1 cellular context compared by ENCODE assay signal in genomic region chr3:184965639-184966430, GRCh38.
TF ChIP-seq lines count a peak whose summit lies in the region.

No MANE protein-coding gene starts in this region.

TF ChIP-seq in GM23338, 12 proteins besides CTCF, POLR2A, EP300 and RAD21 (continued from another document):
- no peak for TF ChIP-seq ZNF462 (CRISPR knock-in tag; IDR thresholded peaks at IDR 0.05)
- TF ChIP-seq ZNF114 (CRISPR knock-in tag; IDR thresholded peaks at IDR 0.05) = no peak
- no peak for TF ChIP-seq STAT1 (IDR thresholded peaks at IDR 0.05; ENCODE audit: unreplicated experiment)
- no peak for TF ChIP-seq POLR2AphosphoS5 (IDR thresholded peaks at IDR 0.05; ENCODE audit: low read depth)
- TF ChIP-seq ZNF331 (CRISPR knock-in tag; IDR thresholded peaks at IDR 0.05; ENCODE audit: low read depth) = no peak
